Comparison of ENCODE assay signal across 8 cellular contexts in the genomic region with DNA sequence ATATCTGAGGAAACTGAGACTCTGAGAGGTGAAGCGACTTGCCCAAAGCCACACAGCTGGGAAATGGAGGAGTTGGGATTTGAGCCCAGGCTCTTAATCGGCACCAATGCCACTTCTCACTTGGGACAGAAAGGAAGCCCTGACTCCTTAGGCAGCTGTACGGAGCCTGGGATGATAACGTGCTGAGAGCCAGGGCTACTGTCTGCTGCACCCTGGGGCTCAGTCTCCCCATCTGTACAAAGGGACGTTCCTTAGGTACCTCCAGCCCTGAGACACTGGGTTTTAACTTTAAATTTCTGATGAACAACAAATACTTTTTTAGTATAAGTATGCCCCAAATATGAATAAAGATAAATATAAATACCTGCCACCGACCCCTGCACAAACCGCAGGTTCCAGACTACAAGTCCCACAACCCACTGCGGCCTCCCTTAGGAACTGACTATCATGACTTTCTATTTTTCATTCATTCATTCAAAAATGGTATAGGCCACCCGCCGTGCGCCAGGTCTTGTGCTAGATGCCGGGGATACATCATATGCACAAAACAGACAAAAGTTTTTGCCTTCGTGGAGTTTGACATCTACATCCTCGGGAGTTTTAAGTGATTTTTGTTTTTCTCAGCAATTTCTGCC.
DNase-seq lines count a peak whose midpoint lies in the region; ATAC-seq lines count a peak whose summit lies in the region.

No MANE protein-coding gene starts in this region.

- H3K27me3 Mint-ChIP-seq in effector memory CD8-positive, alpha-beta T cell = no peaks in the 10 kb centered on the region

- H3K4me1 ChIP-seq in mucosa of rectum (ENCODE audit: control insufficient read depth in 2 of 2, insufficient read depth in 2 of 2, low read length in 2 of 2) = peaks cover 39 to 46% of the 10 kb centered on the region in 2 donors

- no peaks in the 10 kb centered on the region for H3K36me3 ChIP-seq in mucosa of rectum (ENCODE audit: control insufficient read depth in 2 of 2, insufficient read depth in 2 of 2, low read length in 2 of 2)

- H3K27ac Mint-ChIP-seq in effector memory CD8-positive, alpha-beta T cell = peak overlapping the region; percentile 88 to 98

- peaks cover 61% of the 10 kb centered on the region in 2 donors for H3K4me1 Mint-ChIP-seq in effector memory CD8-positive, alpha-beta T cell (ENCODE audit: low read depth in 2 of 2)

- DNase-seq in GDM1 (lab: John Stamatoyannopoulos, UW) = peak; percentile 61
- peak; percentile 57 for DNase-seq in NCI-H2029 (lab: John Stamatoyannopoulos, UW)
- peak; percentile 57 for DNase-seq in activated CD4-positive, alpha-beta T cell treated with anti-CD3 and anti-CD28 coated beads for 1 hour
- DNase-seq in effector memory CD8-positive, alpha-beta T cell = peak in 1 of 3 experiments; percentile 62
- DNase-seq in substantia nigra (lab: John Stamatoyannopoulos, UW) = peak in 29 of 49 donors; percentile 45 to 90 (median 79)
- DNase-seq in HPDE6-E6E7 (ENCODE audit: extremely low spot score) = no peak

- H3K36me3 Mint-ChIP-seq in effector memory CD8-positive, alpha-beta T cell (ENCODE audit: insufficient read depth) = peaks cover 64% of the 10 kb centered on the region

- peak overlapping the region; percentile 89 to 93 for H3K4me3 ChIP-seq in mucosa of rectum (ENCODE audit: low read length in 2 of 2)

- H3K9me3 Mint-ChIP-seq in effector memory CD8-positive, alpha-beta T cell = no peaks in the 10 kb centered on the region

- ATAC-seq in HG02678 (IDR thresholded peaks at IDR 0.05; ENCODE audit: unreplicated experiment) = peak; percentile 21
- ATAC-seq in effector memory CD8-positive, alpha-beta T cell (replicated peaks) = peak; percentile 40

- H3K9ac ChIP-seq in mucosa of rectum (ENCODE audit: low read depth in 1 of 2, low read length in 2 of 2) = peak overlapping the region; percentile 75 to 89

- H3K9me3 ChIP-seq in mucosa of rectum (ENCODE audit: control insufficient read depth in 2 of 2, low read length in 2 of 2) = no peaks in the 10 kb centered on the region

- peak overlapping the region; percentile 89 to 95 for H3K4me3 Mint-ChIP-seq in effector memory CD8-positive, alpha-beta T cell

- H3K27ac ChIP-seq in mucosa of rectum (ENCODE audit: low read depth in 2 of 2, low read length in 2 of 2) (peak overlapping the region; percentile 86 to 92), substantia nigra (ENCODE audit: low read depth, low read length, poor library complexity, severe bottlenecking) (peak overlapping the region; percentile 97)

- no peaks in the 10 kb centered on the region for H3K27me3 ChIP-seq in mucosa of rectum (ENCODE audit: control insufficient read depth in 2 of 2, insufficient read depth in 2 of 2, low read length in 2 of 2)
